ENCODE assay signal across 8 cellular contexts in the genomic region with DNA sequence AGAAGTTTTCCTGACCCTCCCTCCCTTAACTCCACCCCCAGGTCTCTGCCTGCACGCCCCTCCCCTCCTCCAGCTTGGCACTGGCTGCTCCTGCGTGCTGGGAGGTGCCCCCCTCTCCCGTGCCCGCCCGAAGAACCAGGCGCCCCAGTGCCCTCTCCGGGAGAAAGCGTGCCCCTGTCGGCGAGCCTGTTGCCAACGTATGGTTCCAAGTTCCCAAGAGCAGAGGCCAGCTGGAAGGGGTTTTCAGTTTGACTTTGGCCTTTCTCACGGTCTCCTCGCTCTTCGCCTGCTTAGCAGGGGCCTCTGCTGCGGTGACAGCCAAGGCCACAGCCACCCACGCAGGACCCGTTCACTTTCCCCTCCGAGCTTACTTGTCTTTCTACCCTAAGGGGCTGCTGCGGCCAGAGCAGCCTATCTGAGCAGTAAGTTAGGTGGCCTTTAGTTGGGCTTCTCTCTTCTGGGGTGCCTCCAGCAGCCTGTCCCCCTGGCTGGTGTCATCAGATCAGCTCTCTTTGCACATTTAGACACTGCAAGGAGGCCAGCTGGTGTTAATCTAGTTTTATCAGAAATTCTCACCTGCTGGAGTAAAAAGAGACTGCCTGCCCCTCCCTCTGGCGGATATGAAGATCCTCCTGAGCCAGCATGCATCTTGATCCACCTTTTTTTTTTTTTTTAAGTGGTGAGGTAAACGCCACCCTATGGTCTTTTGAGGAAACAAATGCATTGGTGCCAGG. TPM values are rescaled to one million over a fixed set of nuclear protein-coding genes. Genes with fewer than 3 reads are reported as not detected.
DNase-seq lines count a peak whose midpoint lies in the region; ATAC-seq and TF ChIP-seq lines count a peak whose summit lies in the region.

No MANE protein-coding gene starts in this region.

- H3K4me3 Mint-ChIP-seq in CD4-positive, CD25-positive, alpha-beta regulatory T cell = peak overlapping the region; percentile 39 to 82 (median 67)
- peak overlapping the region; percentile 64 for H3K4me3 Mint-ChIP-seq in chondrocyte (ENCODE audit: unreplicated experiment)

- peaks cover 55% of the 10 kb centered on the region for H3K27me3 ChIP-seq in CD4-positive, CD25-positive, alpha-beta regulatory T cell (ENCODE audit: control insufficient read depth, insufficient read depth, low read length)
- peaks cover 74% of the 10 kb centered on the region for H3K27me3 ChIP-seq in GM23248 (replicated peaks; ENCODE audit: insufficient read depth)
- H3K27me3 ChIP-seq in PC-3 (ENCODE audit: low read length) = peaks cover 63% of the 10 kb centered on the region
- no peaks in the 10 kb centered on the region for H3K27me3 ChIP-seq in right lobe of liver

- no peak for TF ChIP-seq POLR2A in right lobe of liver (IDR thresholded peaks at IDR 0.05)

- H2AFZ ChIP-seq in GM23248 (no peak overlapping the region), PC-3 (ENCODE audit: low read length) (peak overlapping the region; percentile 15; the same call in 1 of the 2 replicates)

- H3K27ac ChIP-seq in CD4-positive, CD25-positive, alpha-beta regulatory T cell (ENCODE audit: insufficient read depth, low read length, poor library complexity, severe bottlenecking) = no peak overlapping the region
- H3K27ac ChIP-seq in GM23248 (no peak overlapping the region), PC-3 (ENCODE audit: low read length) (no peak overlapping the region), right lobe of liver (no peak overlapping the region)

- 17 to 18% methylated on average over 20 to 21 of the region's 21 CpGs for WGBS in GM23248 (ENCODE audit: low coverage in 1 of 2, low lambda C conversion rate in 2 of 2, missing lambda C conversion rate in 2 of 2), 2 experiments
- WGBS in right lobe of liver (ENCODE audit: insufficient coverage, low coverage, low lambda C conversion rate, missing lambda C conversion rate) = 8% methylated on average over 6 of the region's 21 CpGs

- TF ChIP-seq CTCF in PC-3 (conservative IDR thresholded peaks at IDR 0.05; ENCODE audit: low read depth, low read length) = peak; percentile 60
- TF ChIP-seq CTCF in chondrocyte (IDR thresholded peaks at IDR 0.05) = no peak
- TF ChIP-seq CTCF in right lobe of liver (IDR thresholded peaks at IDR 0.05) = peak in 2 of 4 donors; percentile 12 to 23

- POLR2A ChIA-PET in PC-3 (lab: Charles Lee; ENCODE audit: unreplicated experiment) = no interaction called here

- H3K27ac Mint-ChIP-seq in CD4-positive, CD25-positive, alpha-beta regulatory T cell = no peak overlapping the region
- H3K27ac Mint-ChIP-seq in chondrocyte (ENCODE audit: unreplicated experiment) = no peak overlapping the region

- H3K9ac ChIP-seq in GM23248 (no peak overlapping the region), PC-3 (ENCODE audit: low read length) (no peak overlapping the region)

- H3K9me3 ChIP-seq in CD4-positive, CD25-positive, alpha-beta regulatory T cell (ENCODE audit: control insufficient read depth in 2 of 2, low read length in 2 of 2) = no peaks in the 10 kb centered on the region
- no peaks in the 10 kb centered on the region for H3K9me3 ChIP-seq in GM23248 (ENCODE audit: low read depth)
- H3K9me3 ChIP-seq in PC-3 (ENCODE audit: low read length) = no peaks in the 10 kb centered on the region
- H3K9me3 ChIP-seq in right lobe of liver = no peaks in the 10 kb centered on the region

- in situ Hi-C loops in GM23248 (cut with MboI) = loop anchor here (10.0 kb wide), 1 partner anchor 285 kb away; no protein-coding TSS in a partner anchor

- peaks cover 6 to 16% (median 9%) of the 10 kb centered on the region in 4 donors for H3K4me1 Mint-ChIP-seq in CD4-positive, CD25-positive, alpha-beta regulatory T cell
- peaks cover 12% of the 10 kb centered on the region for H3K4me1 Mint-ChIP-seq in chondrocyte (ENCODE audit: low read depth)

- peak in 2 of 3 donors; percentile 9 to 28 for DNase-seq in CD4-positive, CD25-positive, alpha-beta regulatory T cell
- DNase-seq in GM23248 (peak; percentile 46), PC-3 (peak; percentile 62), chondrocyte (ENCODE audit: low spot score) (no peak), right lobe of liver (peak in 1 of 3 donors; percentile 55), SIG-M5 (lab: John Stamatoyannopoulos, UW) (no peak)
- peak; percentile 56 for DNase-seq in stimulated activated naive CD8-positive, alpha-beta T cell treated with anti-CD3 and anti-CD28 coated beads, Interleukin-15, Interleukin-2, amounts not matched to agents 100 U/mL and 50 U/mL, for 24 hours

- no peaks in the 10 kb centered on the region for H3K36me3 Mint-ChIP-seq in CD4-positive, CD25-positive, alpha-beta regulatory T cell
- H3K36me3 Mint-ChIP-seq in chondrocyte (ENCODE audit: low read depth) = no peaks in the 10 kb centered on the region

- no peaks in the 10 kb centered on the region for H3K36me3 ChIP-seq in CD4-positive, CD25-positive, alpha-beta regulatory T cell (ENCODE audit: control insufficient read depth, insufficient read depth, low read length)
- H3K36me3 ChIP-seq in GM23248 (ENCODE audit: low read depth) (no peaks in the 10 kb centered on the region), PC-3 (ENCODE audit: low read depth, low read length) (no peaks in the 10 kb centered on the region), right lobe of liver (no peaks in the 10 kb centered on the region)

- peaks cover 0 to 4% (median 0%) of the 10 kb centered on the region in 7 donors for H3K9me3 Mint-ChIP-seq in CD4-positive, CD25-positive, alpha-beta regulatory T cell
- no peaks in the 10 kb centered on the region for H3K9me3 Mint-ChIP-seq in chondrocyte (ENCODE audit: low read depth)

- CTCF ChIA-PET in PC-3 (lab: Charles Lee) = interaction anchor here (0.9 to 1.2 kb wide), 2 partner anchors 24 to 125 kb away, joined by 3 to 5 read pairs; no protein-coding TSS in a partner anchor

- H3K27me3 Mint-ChIP-seq in CD4-positive, CD25-positive, alpha-beta regulatory T cell = peaks cover 85% of the 10 kb centered on the region
- H3K27me3 Mint-ChIP-seq in chondrocyte (ENCODE audit: low read depth) = peaks cover 41% of the 10 kb centered on the region

- no peaks in the 10 kb centered on the region for H4K20me1 ChIP-seq in GM23248 (ENCODE audit: insufficient read depth)
- H4K20me1 ChIP-seq in PC-3 (ENCODE audit: low read length) = no peaks in the 10 kb centered on the region

- peak overlapping the region; percentile 24 for H3K4me3 ChIP-seq in CD4-positive, CD25-positive, alpha-beta regulatory T cell (ENCODE audit: low read depth, low read length)
- no peak overlapping the region for H3K4me3 ChIP-seq in GM23248
- peak overlapping the region; percentile 62; the same call in 1 of the 2 replicates for H3K4me3 ChIP-seq in PC-3 (ENCODE audit: low read length)
- peak overlapping the region in 1 of 3 donors; percentile 42 for H3K4me3 ChIP-seq in right lobe of liver

- peaks cover 33% of the 10 kb centered on the region for H3K4me1 ChIP-seq in CD4-positive, CD25-positive, alpha-beta regulatory T cell (ENCODE audit: control insufficient read depth, insufficient read depth, low read length, poor library complexity, severe bottlenecking)
- H3K4me1 ChIP-seq in GM23248 (ENCODE audit: insufficient read depth) = no peaks in the 10 kb centered on the region
- H3K4me1 ChIP-seq in PC-3 (ENCODE audit: insufficient read depth, low read length) = peaks cover 18% of the 10 kb centered on the region
- peaks cover 0 to 20% (median 8%) of the 10 kb centered on the region in 4 donors for H3K4me1 ChIP-seq in right lobe of liver

- H3K4me2 ChIP-seq in GM23248 (ENCODE audit: unreplicated experiment) (no peak overlapping the region), PC-3 (ENCODE audit: low read length) (peak overlapping the region; percentile 84)

- H3K79me2 ChIP-seq in GM23248 (ENCODE audit: insufficient read depth) (no peaks in the 10 kb centered on the region), PC-3 (ENCODE audit: low read length) (no peaks in the 10 kb centered on the region)

- H3K9me2 ChIP-seq in GM23248 (ENCODE audit: insufficient read depth) (no peaks in the 10 kb centered on the region), PC-3 (replicated peaks; ENCODE audit: low read length) (no peaks in the 10 kb centered on the region)

- BruUV-seq in PC-3 (replicated peaks; lab: Mats Ljungman, UMichigan) = no TSS peak

- ATAC-seq in CD4-positive, CD25-positive, alpha-beta regulatory T cell (ENCODE audit: low read depth in 2 of 2) = no peak
- ATAC-seq in PC-3 (peak; percentile 3), right lobe of liver (peak; percentile 43 to 60 (median 46)), HG02938 (IDR thresholded peaks at IDR 0.05; ENCODE audit: unreplicated experiment) (no peak)
- peak; percentile 47 for ATAC-seq in stimulated activated naive CD8-positive, alpha-beta T cell treated with anti-CD3 and anti-CD28 coated beads, Interleukin-15, Interleukin-2, amounts not matched to agents 100 U/mL and 50 U/mL, for 24 hours

- H3F3A ChIP-seq in GM23248 (ENCODE audit: insufficient read depth) (no peaks in the 10 kb centered on the region), PC-3 (ENCODE audit: low read length, unreplicated experiment) (no peaks in the 10 kb centered on the region)

- intact Hi-C loops in PC-3 (cut with micrococcal nuclease) (loop anchor here (5.0 kb wide), 2 partner anchors 113 to 277 kb away; no protein-coding TSS in a partner anchor), right lobe of liver (cut with DNase I) (no loop called here)

RNA-seq across cellular contexts. Expression of a gene that starts 1.5 kb away (rescaled TPM):
- total RNA-seq in CD4-positive, CD25-positive, alpha-beta regulatory T cell = not detected
- polyA plus RNA-seq in CD4-positive, CD25-positive, alpha-beta regulatory T cell = under 1 TPM in 3 of 4 donors, not detected in 1; 0.03 to 0.09 (median 0.06) TPM
- total RNA-seq in GM23248 (2014; rRNA removed; shearing (Covaris generic)) = under 0.01 TPM in 1 of 2 replicates, not detected in the other
- not detected in 2 replicates for polyA plus RNA-seq in GM23248 (2016; fragmentation: Nextera tagmentation; extraction: Ambion mirVana)
- total RNA-seq in PC-3 (2014; rRNA removed) (0.40 and 0.58 TPM in 2 replicates), chondrocyte (0.27 to 0.67 TPM in 2 of 3 replicates, not detected in the other), right lobe of liver (under 1 TPM in 4 of 6 experiments, not detected in 2; 0.06 to 0.68 (median 0.13) TPM)

Comparison
In these comparisons a context has a peak if more than half of its experiments do, and no peak if none do; other contexts are left out.
1. ATAC-seq: peak in PC-3 (single experiment), right lobe of liver (4 of 4) and stimulated activated naive CD8-positive, alpha-beta T cell treated with anti-CD3 and anti-CD28 coated beads, Interleukin-15, Interleukin-2, amounts not matched to agents 100 U/mL and 50 U/mL, for 24 hours (single experiment); none in CD4-positive, CD25-positive, alpha-beta regulatory T cell (0 of 2) and HG02938 (single experiment).
2. DNase-seq: peak in CD4-positive, CD25-positive, alpha-beta regulatory T cell (2 of 3), GM23248 (single experiment), PC-3 (single experiment) and stimulated activated naive CD8-positive, alpha-beta T cell treated with anti-CD3 and anti-CD28 coated beads, Interleukin-15, Interleukin-2, amounts not matched to agents 100 U/mL and 50 U/mL, for 24 hours (single experiment); none in chondrocyte (single experiment) and SIG-M5 (single experiment).